In the genomic region with DNA sequence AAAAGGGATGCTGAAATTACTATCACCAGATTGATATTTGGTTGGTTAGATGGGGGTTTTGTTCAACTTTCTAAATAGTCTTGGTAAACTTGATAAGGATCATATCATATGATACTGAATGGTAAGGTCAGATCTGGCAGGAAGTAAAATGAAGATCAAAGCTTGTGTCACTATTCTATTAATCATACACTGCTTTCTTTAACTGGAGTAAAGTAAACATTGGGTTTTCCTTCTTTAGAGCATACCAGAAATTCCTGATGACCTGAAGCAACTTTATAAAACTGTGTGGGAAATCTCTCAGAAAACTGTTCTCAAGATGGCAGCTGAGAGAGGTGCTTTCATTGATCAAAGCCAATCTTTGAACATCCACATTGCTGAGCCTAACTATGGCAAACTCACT, we compare ENCODE assay signal across 14 cellular contexts. TPM values are rescaled to one million over a fixed set of nuclear protein-coding genes. Genes with fewer than 3 reads are reported as not detected.
A peak's percentile ranks its signal among the peaks of the same experiment; 100 is the strongest.
DNase-seq lines count a peak whose midpoint lies in the region; ATAC-seq and TF ChIP-seq lines count a peak whose summit lies in the region.
"Had no signal": no experiment of that assay in that cellular context is flagged by ENCODE, and none has a peak within 500 bp of the region (broad histone marks: within the 10 kb centered on the region; RNA-seq: fewer than 3 reads in every experiment).

No MANE protein-coding gene starts in this region.

- peaks cover 32% of the 10 kb centered on the region for H3K36me3 Mint-ChIP-seq in activated naive CD4-positive, alpha-beta T cell treated with anti-CD3 and anti-CD28 coated beads, Interleukin-2, amount 50 U/mL, for 24 hours
- peaks cover 30 to 64% of the 10 kb centered on the region in 2 donors for H3K36me3 Mint-ChIP-seq in activated naive CD4-positive, alpha-beta T cell treated with anti-CD3 and anti-CD28 coated beads, Interleukin-2, amount 50 U/mL, for 72 hours

- peak overlapping the region; percentile 46 for H3K27ac Mint-ChIP-seq in activated naive CD4-positive, alpha-beta T cell treated with anti-CD3 and anti-CD28 coated beads, Interleukin-2, amount 50 U/mL, for 24 hours
- no peak overlapping the region for H3K27ac Mint-ChIP-seq in activated naive CD4-positive, alpha-beta T cell treated with anti-CD3 and anti-CD28 coated beads, Interleukin-2, amount 50 U/mL, for 72 hours

- TF ChIP-seq CTCF in fibroblast of villous mesenchyme (IDR thresholded peaks at IDR 0.05; ENCODE audit: insufficient read depth, low read depth, low read length), result no peak

- no peak for DNase-seq in activated naive CD4-positive, alpha-beta T cell treated with anti-CD3 and anti-CD28 coated beads, Interleukin-2, amount 50 U/mL, for 72 hours (ENCODE audit: low spot score in 2 of 2)
- DNase-seq in SW480 (ENCODE audit: low spot score) (peak; percentile 76), fibroblast of villous mesenchyme (ENCODE audit: low read depth) (peak; percentile 53), left colon (no peak), NCI-H1417 (lab: John Stamatoyannopoulos, UW) (no peak)
- DNase-seq: effector memory CD4-positive, alpha-beta T cell; NCI-H1436; NCI-H748 treated with DMSO at 0.1 percent for 48 hours; Right ventricle myocardium superior; stimulated activated CD4-positive, alpha-beta T cell treated with anti-CD3 and anti-CD28 coated beads, Interleukin-15, amount 100 ng/mL, for 24 hours; thyroid gland had no signal

- intact Hi-C loops in left colon (cut with DNase I, micrococcal nuclease), result no loop called here

- no peaks in the 10 kb centered on the region for H3K9me3 Mint-ChIP-seq in activated naive CD4-positive, alpha-beta T cell treated with anti-CD3 and anti-CD28 coated beads, Interleukin-2, amount 50 U/mL, for 24 hours
- peaks cover 3 to 5% of the 10 kb centered on the region in 2 donors for H3K9me3 Mint-ChIP-seq in activated naive CD4-positive, alpha-beta T cell treated with anti-CD3 and anti-CD28 coated beads, Interleukin-2, amount 50 U/mL, for 72 hours

- no peaks in the 10 kb centered on the region for H3K4me1 Mint-ChIP-seq in activated naive CD4-positive, alpha-beta T cell treated with anti-CD3 and anti-CD28 coated beads, Interleukin-2, amount 50 U/mL, for 24 hours

- no peaks in the 10 kb centered on the region for H3K27me3 Mint-ChIP-seq in activated naive CD4-positive, alpha-beta T cell treated with anti-CD3 and anti-CD28 coated beads, Interleukin-2, amount 50 U/mL, for 24 hours

- no peak overlapping the region for H3K4me3 Mint-ChIP-seq in activated naive CD4-positive, alpha-beta T cell treated with anti-CD3 and anti-CD28 coated beads, Interleukin-2, amount 50 U/mL, for 24 hours

- no peak for ATAC-seq in activated naive CD4-positive, alpha-beta T cell treated with anti-CD3 and anti-CD28 coated beads, Interleukin-2, amount 50 U/mL, for 72 hours
- ATAC-seq in GM19023 (IDR thresholded peaks at IDR 0.05; ENCODE audit: unreplicated experiment) (no peak), HG02763 (IDR thresholded peaks at IDR 0.05; ENCODE audit: unreplicated experiment) (no peak), left colon (no peak)

- H3K4me3 ChIP-seq in fibroblast of villous mesenchyme (ENCODE audit: low read depth, low read length), result no peak overlapping the region
- H3K4me3 ChIP-seq: thyroid gland had no signal

RNA-seq across cellular contexts. Expression of a gene that starts 40.2 kb away (rescaled TPM):
- 100 to 1,000 TPM; 192 to 278 TPM for total RNA-seq in activated naive CD4-positive, alpha-beta T cell treated with anti-CD3 and anti-CD28 coated beads, Interleukin-2, amount 50 U/mL, for 72 hours
- total RNA-seq in fibroblast of villous mesenchyme (87.9 and 128 TPM in 2 replicates), left colon (10 to 100 TPM; 25.2 to 35.7 TPM)

Comparison
In these comparisons a context has a peak if more than half of its experiments do, and no peak if none do; other contexts are left out.
1. DNase-seq: peak in SW480 (single experiment) and fibroblast of villous mesenchyme (single experiment); none in activated naive CD4-positive, alpha-beta T cell treated with anti-CD3 and anti-CD28 coated beads, Interleukin-2, amount 50 U/mL, for 72 hours (0 of 2), left colon (0 of 2) and NCI-H1417 (0 of 3).